In genomic region chrX:73215263-73215662, GRCh38 we compare ENCODE assay signal across 10 cellular contexts. TPM values are rescaled to one million over a fixed set of nuclear protein-coding genes. Genes with fewer than 3 reads are reported as not detected.
DNase-seq lines count a peak whose midpoint lies in the region; ATAC-seq and TF ChIP-seq lines count a peak whose summit lies in the region.
"Had no signal": no experiment of that assay in that cellular context is flagged by ENCODE, and none has a peak within 500 bp of the region (broad histone marks: within the 10 kb centered on the region; RNA-seq: fewer than 3 reads in every experiment).

No MANE protein-coding gene starts in this region.

- ATAC-seq in activated T-helper 17 cell treated with anti-CD3 and anti-CD28 coated beads, Interleukin-2, amount 50 U/mL, for 72 hours (replicated peaks): no peak
- no peak for ATAC-seq in right lobe of liver
- ATAC-seq in HG03565 (IDR thresholded peaks at IDR 0.05; ENCODE audit: unreplicated experiment): no peak

- TF ChIP-seq EP300 in transverse colon (IDR thresholded peaks at IDR 0.05; ENCODE audit: low read depth): no peak

- H3K9me3 ChIP-seq in right lobe of liver: no peaks in the 10 kb centered on the region
- no peaks in the 10 kb centered on the region for H3K9me3 ChIP-seq in transverse colon

- H3K36me3 Mint-ChIP-seq in activated naive CD4-positive, alpha-beta T cell treated with anti-CD3 and anti-CD28 coated beads, Interleukin-2, amount 10 ng/mL, durations not matched to agents 7 days and 5 days: no peaks in the 10 kb centered on the region
- peaks cover 5% of the 10 kb centered on the region for H3K36me3 Mint-ChIP-seq in activated T-helper 17 cell treated with anti-CD3 and anti-CD28 coated beads, Interleukin-2, amount 50 U/mL, for 72 hours (ENCODE audit: low read depth)

- H3K4me3 Mint-ChIP-seq in activated naive CD4-positive, alpha-beta T cell treated with anti-CD3 and anti-CD28 coated beads, Interleukin-2, amount 10 ng/mL, durations not matched to agents 7 days and 5 days: peak overlapping the region; percentile 90
- peak overlapping the region; percentile 86 for H3K4me3 Mint-ChIP-seq in activated T-helper 17 cell treated with anti-CD3 and anti-CD28 coated beads, Interleukin-2, amount 50 U/mL, for 72 hours

- peak overlapping the region; percentile 84 for H3K27ac Mint-ChIP-seq in activated naive CD4-positive, alpha-beta T cell treated with anti-CD3 and anti-CD28 coated beads, Interleukin-2, amount 10 ng/mL, durations not matched to agents 7 days and 5 days
- H3K27ac Mint-ChIP-seq in activated T-helper 17 cell treated with anti-CD3 and anti-CD28 coated beads, Interleukin-2, amount 50 U/mL, for 72 hours: peak overlapping the region; percentile 78

- H3K27ac ChIP-seq in right lobe of liver: no peak overlapping the region
- H3K27ac ChIP-seq in transverse colon: peak overlapping the region in 2 of 4 donors; percentile 64
- H3K27ac ChIP-seq: BLaER1 treated with 17β-estradiol and CSF1 and Interleukin-3, amounts not matched to agents 10 nM and 100 nM had no signal

- DNase-seq in activated naive CD4-positive, alpha-beta T cell treated with anti-CD3 and anti-CD28 coated beads, Interleukin-2, amount 10 ng/mL, durations not matched to agents 7 days and 5 days: no peak
- no peak for DNase-seq in activated naive CD4-positive, alpha-beta T cell treated with anti-CD3 and anti-CD28 coated beads, Interleukin-2, amount 50 U/mL, for 16 hours
- DNase-seq in right lobe of liver: no peak
- DNase-seq in transverse colon: no peak
- DNase-seq in HuH-7 (ENCODE audit: low spot score): no peak
- no peak for DNase-seq in NCI-H524 (lab: John Stamatoyannopoulos, UW)
- DNase-seq: NCI-H1417 treated with DMSO at 0.1 percent for 48 hours had no signal

- WGBS in right lobe of liver (ENCODE audit: insufficient coverage, low coverage, low lambda C conversion rate, missing lambda C conversion rate): 41% methylated on average over 8 of the region's 8 CpGs
- WGBS in transverse colon (ENCODE audit: low coverage in 1 of 2), 2 donors: 19 to 38% methylated on average over 3 to 8 of the region's 8 CpGs

- H3K4me1 ChIP-seq in right lobe of liver: no peaks in the 10 kb centered on the region
- H3K4me1 ChIP-seq in transverse colon: no peaks in the 10 kb centered on the region
- H3K4me1 ChIP-seq: BLaER1 treated with 17β-estradiol and CSF1 and Interleukin-3, amounts not matched to agents 10 nM and 100 nM had no signal

- intact Hi-C loops in right lobe of liver (cut with DNase I): no loop called here
- intact Hi-C loops in transverse colon (cut with DNase I; ENCODE audit: low total_unique reads): no loop called here

- no peaks in the 10 kb centered on the region for H3K36me3 ChIP-seq in right lobe of liver
- no peaks in the 10 kb centered on the region for H3K36me3 ChIP-seq in transverse colon
- H3K36me3 ChIP-seq: BLaER1 treated with 17β-estradiol and CSF1 and Interleukin-3, amounts not matched to agents 10 nM and 100 nM had no signal

- CTCF ChIA-PET in activated naive CD4-positive, alpha-beta T cell treated with anti-CD3 and anti-CD28 coated beads, Interleukin-2, amount 10 ng/mL, durations not matched to agents 7 days and 5 days (lab: Charles Lee): no interaction called here

- no peak for TF ChIP-seq CTCF in right lobe of liver (IDR thresholded peaks at IDR 0.05)
- TF ChIP-seq CTCF in transverse colon (IDR thresholded peaks at IDR 0.05): no peak

- H3K27me3 Mint-ChIP-seq in activated naive CD4-positive, alpha-beta T cell treated with anti-CD3 and anti-CD28 coated beads, Interleukin-2, amount 10 ng/mL, durations not matched to agents 7 days and 5 days: peaks cover 10% of the 10 kb centered on the region
- no peaks in the 10 kb centered on the region for H3K27me3 Mint-ChIP-seq in activated T-helper 17 cell treated with anti-CD3 and anti-CD28 coated beads, Interleukin-2, amount 50 U/mL, for 72 hours

- in situ Hi-C loops in transverse colon (cut with MboI; ENCODE audit: low pct_ligation_motif_present in 1 of 4, low pct_unique_long_range_greater_than_20kb in 1 of 4, low sequenced_read_pairs in 3 of 4): no loop called here

- TF ChIP-seq POLR2A in right lobe of liver (IDR thresholded peaks at IDR 0.05): no peak
- TF ChIP-seq POLR2A in transverse colon (IDR thresholded peaks at IDR 0.05): no peak

- no peaks in the 10 kb centered on the region for H3K9me3 Mint-ChIP-seq in activated naive CD4-positive, alpha-beta T cell treated with anti-CD3 and anti-CD28 coated beads, Interleukin-2, amount 10 ng/mL, durations not matched to agents 7 days and 5 days
- H3K9me3 Mint-ChIP-seq in activated T-helper 17 cell treated with anti-CD3 and anti-CD28 coated beads, Interleukin-2, amount 50 U/mL, for 72 hours: no peaks in the 10 kb centered on the region

- H3K4me3 ChIP-seq in right lobe of liver (peak overlapping the region in 2 of 3 donors; percentile 2 to 55), transverse colon (peak overlapping the region in 3 of 4 donors; percentile 38 to 59 (median 47))
- H3K4me3 ChIP-seq: BLaER1 treated with 17β-estradiol and CSF1 and Interleukin-3, amounts not matched to agents 10 nM and 100 nM had no signal

- H3K27me3 ChIP-seq in right lobe of liver: peaks cover 0 to 15% of the 10 kb centered on the region in 2 donors
- no peaks in the 10 kb centered on the region for H3K27me3 ChIP-seq in transverse colon

- peaks cover 23% of the 10 kb centered on the region for H3K4me1 Mint-ChIP-seq in activated naive CD4-positive, alpha-beta T cell treated with anti-CD3 and anti-CD28 coated beads, Interleukin-2, amount 10 ng/mL, durations not matched to agents 7 days and 5 days
- no peaks in the 10 kb centered on the region for H3K4me1 Mint-ChIP-seq in activated T-helper 17 cell treated with anti-CD3 and anti-CD28 coated beads, Interleukin-2, amount 50 U/mL, for 72 hours

RNA-seq across cellular contexts. Expression of gene NAP1L2, which starts 0.6 kb away (rescaled TPM):
- 1 to 10 TPM; 1.9 to 4.4 TPM for total RNA-seq in activated T-helper 17 cell treated with anti-CD3 and anti-CD28 coated beads, Interleukin-2, amount 50 U/mL, for 72 hours
- total RNA-seq in right lobe of liver (1 to 10 TPM in 1 of 6 experiments, under 1 TPM in 4, not detected in 1; 0.28 to 2.2 (median 0.62) TPM), transverse colon (1 to 10 TPM in 2 of 4 donors, under 1 TPM in 1, not detected in 1; 1.00 to 2.9 (median 1.4) TPM)
